7 cellular contexts compared by ENCODE assay signal in genomic region chr10:102072867-102073527, GRCh38. TPM values are rescaled to one million over a fixed set of nuclear protein-coding genes. Genes with fewer than 3 reads are reported as not detected.
DNase-seq lines count a peak whose midpoint lies in the region; FAIRE-seq and TF ChIP-seq lines count a peak whose summit lies in the region.

No MANE protein-coding gene starts in this region.

- H3K27ac Mint-ChIP-seq in activated naive CD4-positive, alpha-beta T cell treated with anti-CD3 and anti-CD28 coated beads, Interleukin-2, amount 10 ng/mL, durations not matched to agents 7 days and 5 days = no peak overlapping the region

- H3K4me1 ChIP-seq in uterus = no peaks in the 10 kb centered on the region

- no peak overlapping the region for H3K4me3 Mint-ChIP-seq in activated naive CD4-positive, alpha-beta T cell treated with anti-CD3 and anti-CD28 coated beads, Interleukin-2, amount 10 ng/mL, durations not matched to agents 7 days and 5 days

- H3K4me3 ChIP-seq in uterus = no peak overlapping the region

- peaks cover 4% of the 10 kb centered on the region for H3K36me3 Mint-ChIP-seq in activated naive CD4-positive, alpha-beta T cell treated with anti-CD3 and anti-CD28 coated beads, Interleukin-2, amount 10 ng/mL, durations not matched to agents 7 days and 5 days

- H3K27ac ChIP-seq in uterus = no peak overlapping the region

- no peaks in the 10 kb centered on the region for H3K4me1 Mint-ChIP-seq in activated naive CD4-positive, alpha-beta T cell treated with anti-CD3 and anti-CD28 coated beads, Interleukin-2, amount 10 ng/mL, durations not matched to agents 7 days and 5 days

- peak; percentile 78 to 84 (median 81) for TF ChIP-seq CTCF in uterus (IDR thresholded peaks at IDR 0.05)

- intact Hi-C loops in head of caudate nucleus (cut with DNase I) (no loop called here), posterior vena cava (cut with DNase I) (no loop called here), uterus (cut with DNase I; ENCODE audit: low total_unique reads) (no loop called here)

- H3K9me3 Mint-ChIP-seq in activated naive CD4-positive, alpha-beta T cell treated with anti-CD3 and anti-CD28 coated beads, Interleukin-2, amount 10 ng/mL, durations not matched to agents 7 days and 5 days = no peaks in the 10 kb centered on the region

- no peaks in the 10 kb centered on the region for H3K9me3 ChIP-seq in uterus

- DNase-seq in GM12891 (ENCODE audit: insufficient read length, low spot score) (peak; percentile 60), NAMALWA (ENCODE audit: low spot score) (peak; percentile 87), SKM-1 (lab: John Stamatoyannopoulos, UW; ENCODE audit: unreplicated experiment) (peak; percentile 72), head of caudate nucleus (peak; percentile 54 to 96 (median 89)), posterior vena cava (ENCODE audit: low spot score) (peak; percentile 90), uterus (peak; percentile 75 to 82)
- DNase-seq in activated naive CD4-positive, alpha-beta T cell treated with anti-CD3 and anti-CD28 coated beads, Interleukin-2, amount 10 ng/mL, durations not matched to agents 7 days and 5 days = peak; percentile 89

- no peaks in the 10 kb centered on the region for H3K36me3 ChIP-seq in uterus

- peak; percentile 96 for FAIRE-seq in GM12891 (lab: Jason Lieb, UNC)

- H3K27me3 ChIP-seq in uterus = no peaks in the 10 kb centered on the region

- TF ChIP-seq POLR2A in GM12891 (IDR thresholded peaks at IDR 0.05; ENCODE audit: low read depth, low read length) (no peak), uterus (IDR thresholded peaks at IDR 0.05) (no peak)

- peaks cover 3% of the 10 kb centered on the region for H3K27me3 Mint-ChIP-seq in activated naive CD4-positive, alpha-beta T cell treated with anti-CD3 and anti-CD28 coated beads, Interleukin-2, amount 10 ng/mL, durations not matched to agents 7 days and 5 days

- CTCF ChIA-PET in activated naive CD4-positive, alpha-beta T cell treated with anti-CD3 and anti-CD28 coated beads, Interleukin-2, amount 10 ng/mL, durations not matched to agents 7 days and 5 days (lab: Charles Lee) = interaction anchor here (0.7 to 11.6 kb wide), 31 partner anchors 8 to 292 kb away, joined by 3 to 91 read pairs (median 4); no protein-coding TSS in a partner anchor

TF ChIP-seq in GM12891, 5 proteins besides CTCF, POLR2A, EP300 and RAD21:
- TF ChIP-seq TAF1 (IDR thresholded peaks at IDR 0.05; ENCODE audit: low read depth, low read length) = no peak
- no peak for TF ChIP-seq POU2F2 (IDR thresholded peaks at IDR 0.05; ENCODE audit: low read depth, low read length)
- no peak for TF ChIP-seq SPI1 (IDR thresholded peaks at IDR 0.05; ENCODE audit: low read depth, low read length)
- TF ChIP-seq PAX5 (IDR thresholded peaks at IDR 0.05; ENCODE audit: insufficient read depth, low read length, severe bottlenecking) = no peak
- TF ChIP-seq POLR2AphosphoS5 (IDR thresholded peaks at IDR 0.05; ENCODE audit: low read depth, low read length) = no peak

RNA-seq across cellular contexts. Expression of gene HPS6, which starts 7.8 kb away (rescaled TPM):
- 10.1 TPM for polyA plus RNA-seq in GM12891 (2012; ENCODE audit: low read depth, missing spikeins)
- total RNA-seq in posterior vena cava = 10 to 100 TPM; 11.6 to 13.7 TPM
- total RNA-seq in uterus = 10 to 100 TPM in 3 of 4 donors, 1 to 10 TPM in 1; 3.8 to 28.4 (median 15.6) TPM

RNA-seq across cellular contexts. Expression of gene ARMH3, which starts 17.0 kb away (rescaled TPM):
- polyA plus RNA-seq in GM12891 (2012; ENCODE audit: low read depth, missing spikeins) = 15.8 TPM
- total RNA-seq in posterior vena cava (10 to 100 TPM; 19.6 to 22.3 TPM), uterus (10 to 100 TPM; 10.6 to 29.8 (median 20.9) TPM)

RNA-seq across cellular contexts. Expression of gene LDB1, which starts 47.2 kb away (rescaled TPM):
- polyA plus RNA-seq in GM12891 (2012; ENCODE audit: low read depth, missing spikeins) = 34.0 TPM
- total RNA-seq in posterior vena cava = 10 to 100 TPM; 28.9 to 32.7 TPM
- 100 to 1,000 TPM in 1 of 4 donors, 10 to 100 TPM in 3; 17.4 to 121 (median 43.8) TPM for total RNA-seq in uterus

RNA-seq across cellular contexts. Expression of gene PPRC1, which starts 59.8 kb away (rescaled TPM):
- 22.3 TPM for polyA plus RNA-seq in GM12891 (2012; ENCODE audit: low read depth, missing spikeins)
- total RNA-seq in posterior vena cava = 10 to 100 TPM; 21.7 to 32.8 TPM
- total RNA-seq in uterus = 10 to 100 TPM in 3 of 4 donors, 1 to 10 TPM in 1; 1.8 to 58.2 (median 15.5) TPM
